In genomic region chr17:27654654-27655524, GRCh38 we compare ENCODE assay signal across 8 cellular contexts. TPM values are rescaled to one million over a fixed set of nuclear protein-coding genes. Genes with fewer than 3 reads are reported as not detected.
A peak's percentile ranks its signal among the peaks of the same experiment; 100 is the strongest.
DNase-seq lines count a peak whose midpoint lies in the region; ATAC-seq and TF ChIP-seq lines count a peak whose summit lies in the region.

No MANE protein-coding gene starts in this region.

- peak; percentile 72 for DNase-seq in A172 (ENCODE audit: low spot score)
- peak; percentile 62 for DNase-seq in NCI-H748 treated with DMSO at 0.1 percent for 48 hours (lab: John Stamatoyannopoulos, UW)
- DNase-seq in activated CD4-positive, alpha-beta T cell treated with anti-CD3 and anti-CD28 coated beads, Interleukin-2, amount 50 U/mL, for 24 hours (ENCODE audit: low read depth in 1 of 2, low spot score in 1 of 2): peak; percentile 48 to 52
- DNase-seq in ecto neural progenitor cell (ENCODE audit: low spot score): peak; percentile 94
- peak; percentile 67 for DNase-seq in medulla oblongata (ENCODE audit: extremely low spot score)
- peak; percentile 27 for DNase-seq in stimulated activated CD8-positive, alpha-beta memory T cell treated with anti-CD3 and anti-CD28 coated beads, Interleukin-4, amount 100 ng/mL, for 1 hour (ENCODE audit: low read depth in 2 of 2, low spot score in 1 of 2)

- ATAC-seq in GM18505 (IDR thresholded peaks at IDR 0.05; ENCODE audit: unreplicated experiment): peak; percentile 79
- ATAC-seq in HG03196 (IDR thresholded peaks at IDR 0.05; ENCODE audit: unreplicated experiment): peak; percentile 60

- TF ChIP-seq POLR2A in GM18505 (IDR thresholded peaks at IDR 0.05; ENCODE audit: borderline replicate concordance, extremely low read depth, insufficient read depth, insufficient read length): no peak

RNA-seq across cellular contexts. Expression of gene LGALS9, which starts 23.9 kb away (rescaled TPM):
- 0.91 and 1.4 TPM in 2 replicates for total RNA-seq in A172 (2014; rRNA removed; shearing (Covaris generic))

Comparison
In these comparisons a context has a peak if more than half of its experiments do, and no peak if none do; other contexts are left out.
1. Peak in every context shown above with its lines: DNase-seq and ATAC-seq.
2. DNase-seq: peak in every context shown above with its lines; median percentile 94 in ecto neural progenitor cell; 72 in A172; 67 in medulla oblongata; 62 in NCI-H748 treated with DMSO at 0.1 percent for 48 hours; 50 in activated CD4-positive, alpha-beta T cell treated with anti-CD3 and anti-CD28 coated beads, Interleukin-2, amount 50 U/mL, for 24 hours; 27 in stimulated activated CD8-positive, alpha-beta memory T cell treated with anti-CD3 and anti-CD28 coated beads, Interleukin-4, amount 100 ng/mL, for 1 hour.